20 cellular contexts compared by ENCODE assay signal in the genomic region with DNA sequence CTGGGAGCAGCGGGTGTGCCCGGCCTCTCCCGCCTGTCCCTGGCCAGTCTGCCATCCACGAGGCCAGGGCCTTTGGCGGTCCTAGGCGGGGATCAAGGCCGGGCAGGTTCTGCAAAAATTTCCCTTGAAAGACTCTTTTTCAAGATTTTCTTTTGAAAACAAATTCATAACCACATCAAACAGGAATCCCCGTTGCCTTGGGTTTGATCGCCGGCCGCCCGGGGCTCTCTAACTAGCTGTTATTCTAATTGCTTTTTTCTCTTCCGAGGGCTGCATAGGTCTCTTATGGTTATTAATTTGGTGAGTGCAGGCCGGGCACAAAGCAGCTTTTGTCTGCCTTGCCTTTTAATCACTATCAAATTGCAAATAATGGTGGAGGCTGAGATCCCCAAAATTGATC.
"Had no signal": no experiment of that assay in that cellular context is flagged by ENCODE, and none has a peak within 500 bp of the region (broad histone marks: within the 10 kb centered on the region; RNA-seq: fewer than 3 reads in every experiment).

No MANE protein-coding gene starts in this region.

- H3K4me3 Mint-ChIP-seq: naive thymus-derived CD8-positive, alpha-beta T cell; nephron progenitor cell; stimulated activated effector memory CD8-positive, alpha-beta T cell treated with anti-CD3 and anti-CD28 coated beads, Interleukin-12 subunit alpha, Interleukin-12 subunit beta, amount 100 ng/mL, for 72 hours had no signal

- H3K4me1 Mint-ChIP-seq: stimulated activated effector memory CD8-positive, alpha-beta T cell treated with anti-CD3 and anti-CD28 coated beads, Interleukin-12 subunit alpha, Interleukin-12 subunit beta, amount 100 ng/mL, for 72 hours had no signal

- H3K4me1 ChIP-seq: left lung, psoas muscle, sigmoid colon, stomach, vagina had no signal

- H3K4me3 ChIP-seq: dorsolateral prefrontal cortex, left lung, ovary, psoas muscle, sigmoid colon, stomach, thyroid gland, vagina had no signal

- H3K27me3 Mint-ChIP-seq: naive thymus-derived CD8-positive, alpha-beta T cell had no signal

- H3K9me3 ChIP-seq: left lung, ovary, psoas muscle, sigmoid colon, stomach, thyroid gland, vagina had no signal

- DNase-seq: dorsolateral prefrontal cortex; effector CD4-positive, alpha-beta T cell; mesendoderm; naive thymus-derived CD8-positive, alpha-beta T cell; nephron progenitor cell; occipital lobe; ovary; posterior cingulate gyrus; sigmoid colon; stimulated activated CD4-positive, alpha-beta T cell treated with anti-CD3 and anti-CD28 coated beads, Interleukin-2, amount 100 ng/mL, for 24 hours; stimulated activated CD4-positive, alpha-beta T cell treated with anti-CD3 and anti-CD28 coated beads, Interleukin-4, amount 100 ng/mL, for 24 hours; stimulated activated naive CD4-positive, alpha-beta T cell treated with Interleukin-2 at 50 U/mL for 16 hours; stomach; thyroid gland; trophoblast cell had no signal

- ATAC-seq: left lung, psoas muscle, right cardiac atrium had no signal

- H3K9me3 Mint-ChIP-seq: naive thymus-derived CD8-positive, alpha-beta T cell; nephron progenitor cell; stimulated activated effector memory CD8-positive, alpha-beta T cell treated with anti-CD3 and anti-CD28 coated beads, Interleukin-12 subunit alpha, Interleukin-12 subunit beta, amount 100 ng/mL, for 72 hours had no signal

- H3K27me3 ChIP-seq: dorsolateral prefrontal cortex, left lung, ovary, sigmoid colon, stomach, thyroid gland, vagina had no signal

- H3K27ac Mint-ChIP-seq: naive thymus-derived CD8-positive, alpha-beta T cell; nephron progenitor cell; stimulated activated effector memory CD8-positive, alpha-beta T cell treated with anti-CD3 and anti-CD28 coated beads, Interleukin-12 subunit alpha, Interleukin-12 subunit beta, amount 100 ng/mL, for 72 hours had no signal

- H3K27ac ChIP-seq: dorsolateral prefrontal cortex, left lung, ovary, psoas muscle, sigmoid colon, stomach, thyroid gland, vagina had no signal

- H3K36me3 Mint-ChIP-seq: naive thymus-derived CD8-positive, alpha-beta T cell; stimulated activated effector memory CD8-positive, alpha-beta T cell treated with anti-CD3 and anti-CD28 coated beads, Interleukin-12 subunit alpha, Interleukin-12 subunit beta, amount 100 ng/mL, for 72 hours had no signal

- H3K36me3 ChIP-seq: left lung, ovary, sigmoid colon, thyroid gland, vagina had no signal
